22 cellular contexts compared by ENCODE assay signal in the genomic region with DNA sequence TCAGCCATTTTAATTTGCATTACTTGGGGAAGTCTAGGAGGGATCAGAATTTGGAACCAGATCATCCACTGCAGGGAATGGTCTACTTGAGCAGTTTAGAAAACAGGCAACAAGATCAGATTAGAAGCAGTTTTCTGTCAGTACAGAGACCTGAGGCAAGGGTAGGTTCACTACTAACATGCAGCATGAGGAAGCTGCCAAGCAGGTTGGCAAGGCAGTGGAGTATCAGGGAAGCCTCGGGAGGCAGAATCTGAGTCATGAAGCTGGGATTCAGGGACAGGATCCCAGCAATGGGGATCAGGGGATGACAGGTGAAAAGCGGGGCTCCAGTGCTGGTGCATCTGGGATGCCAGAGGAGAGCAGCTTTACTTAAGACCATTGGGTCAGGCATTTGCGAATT. TPM values are rescaled to one million over a fixed set of nuclear protein-coding genes. Genes with fewer than 3 reads are reported as not detected.
"Had no signal": no experiment of that assay in that cellular context is flagged by ENCODE, and none has a peak within 500 bp of the region (broad histone marks: within the 10 kb centered on the region; RNA-seq: fewer than 3 reads in every experiment).

No MANE protein-coding gene starts in this region.

- H3K4me1 Mint-ChIP-seq: activated naive CD4-positive, alpha-beta T cell treated with anti-CD3 and anti-CD28 coated beads, Interleukin-2, amount 10 ng/mL, durations not matched to agents 7 days and 5 days; activated naive CD8-positive, alpha-beta T cell treated with anti-CD3 and anti-CD28 coated beads for 36 hours had no signal

- H3K27ac Mint-ChIP-seq: activated CD8-positive, alpha-beta T cell treated with anti-CD3 and anti-CD28 coated beads for 36 hours; activated naive CD4-positive, alpha-beta T cell treated with anti-CD3 and anti-CD28 coated beads, Interleukin-2, amount 10 ng/mL, durations not matched to agents 7 days and 5 days; activated naive CD8-positive, alpha-beta T cell treated with anti-CD3 and anti-CD28 coated beads for 36 hours; activated T-cell treated with anti-CD3 and anti-CD28 coated beads, Interleukin-2, amount 50 U/mL, for 72 hours; activated T-helper 2 cell treated with anti-CD3 and anti-CD28 coated beads, Interferon-gamma antibody, Interleukin-2, Interleukin-4, amounts not matched to agents 10 μg/mL and 5 μg/mL and 100 μg/mL, durations not matched to agents 14 hours and 24 hours and 36 hours had no signal

- ATAC-seq: activated CD4-positive, CD25-positive, alpha-beta regulatory T cell treated with anti-CD3 and anti-CD28 coated beads, Interleukin-2, amount 50 U/mL, for 24 hours; activated CD8-positive, alpha-beta T cell treated with anti-CD3 and anti-CD28 coated beads for 36 hours; activated T-cell treated with anti-CD3 and anti-CD28 coated beads, Interleukin-2, amount 50 U/mL, for 72 hours had no signal

- H3K27me3 Mint-ChIP-seq: activated naive CD4-positive, alpha-beta T cell treated with anti-CD3 and anti-CD28 coated beads, Interleukin-2, amount 10 ng/mL, durations not matched to agents 7 days and 5 days had no signal

- DNase-seq: activated CD4-positive, alpha-beta T cell treated with anti-CD3 and anti-CD28 coated beads for 4 hours; activated CD8-positive, alpha-beta memory T cell treated with anti-CD3 and anti-CD28 coated beads, Interleukin-2, amount 50 U/mL, for 4 hours; activated CD8-positive, alpha-beta T cell treated with anti-CD3 and anti-CD28 coated beads for 36 hours; activated gamma-delta T cell treated with Interleukin-2 at 50 U/mL for 16 hours; activated naive CD4-positive, alpha-beta T cell treated with anti-CD3 and anti-CD28 coated beads, Interleukin-2, amount 10 ng/mL, durations not matched to agents 7 days and 5 days; activated naive CD8-positive, alpha-beta T cell treated with anti-CD3 and anti-CD28 coated beads for 36 hours; activated T-cell treated with anti-CD3 and anti-CD28 coated beads, Interleukin-2, amount 50 U/mL, for 72 hours; brain microvascular endothelial cell; cerebellar nuclear complex; MM.1S; NCI-H1105 treated with DMSO at 0.1 percent for 48 hours; NCI-H1436 treated with DMSO at 0.1 percent for 48 hours; NCI-H187; NCI-H510A treated with DMSO at 0.1 percent for 48 hours; Right ventricle myocardium superior; RPMI8226; SJCRH30; SK-N-SH had no signal

- H3K4me3 ChIP-seq: SJCRH30 had no signal

- H3K36me3 ChIP-seq: brain microvascular endothelial cell, SJCRH30 had no signal

- H3K9me2 ChIP-seq: SK-N-SH had no signal

- H3K4me3 Mint-ChIP-seq: activated CD8-positive, alpha-beta T cell treated with anti-CD3 and anti-CD28 coated beads for 36 hours; activated naive CD4-positive, alpha-beta T cell treated with anti-CD3 and anti-CD28 coated beads, Interleukin-2, amount 10 ng/mL, durations not matched to agents 7 days and 5 days; activated naive CD8-positive, alpha-beta T cell treated with anti-CD3 and anti-CD28 coated beads for 36 hours; activated T-cell treated with anti-CD3 and anti-CD28 coated beads, Interleukin-2, amount 50 U/mL, for 72 hours had no signal

- H3K27me3 ChIP-seq: brain microvascular endothelial cell, SJCRH30 had no signal

- H3K9ac ChIP-seq: SK-N-SH had no signal

- H3K4me2 ChIP-seq: SK-N-SH had no signal

- H3K27ac ChIP-seq: brain microvascular endothelial cell, SJCRH30 had no signal

- H3K36me3 Mint-ChIP-seq: activated naive CD4-positive, alpha-beta T cell treated with anti-CD3 and anti-CD28 coated beads, Interleukin-2, amount 10 ng/mL, durations not matched to agents 7 days and 5 days; activated naive CD8-positive, alpha-beta T cell treated with anti-CD3 and anti-CD28 coated beads for 36 hours had no signal

- H3K9me3 ChIP-seq: SJCRH30, SK-N-SH had no signal

RNA-seq across cellular contexts. Expression of a gene that starts 28.1 kb away (rescaled TPM):
- total RNA-seq: activated CD8-positive, alpha-beta T cell treated with anti-CD3 and anti-CD28 coated beads for 36 hours; activated naive CD8-positive, alpha-beta T cell treated with anti-CD3 and anti-CD28 coated beads for 36 hours; activated T-cell treated with anti-CD3 and anti-CD28 coated beads, Interleukin-2, amount 50 U/mL, for 72 hours; activated T-helper 2 cell treated with anti-CD3 and anti-CD28 coated beads, Interferon-gamma antibody, Interleukin-2, Interleukin-4, amounts not matched to agents 10 μg/mL and 5 μg/mL and 100 μg/mL, durations not matched to agents 14 hours and 24 hours and 36 hours; cardiac septum; T-helper 1 cell treated with Interleukin-12 subunit alpha and Interleukin-12 subunit beta and Interleukin-4 antibody, amounts not matched to agents 30 ng/mL and 1 ng/mL, for 36 hours had no signal
